ENCODE assay signal across 19 cellular contexts in genomic region chr10:52900564-52900963, GRCh38.
DNase-seq lines count a peak whose midpoint lies in the region; ATAC-seq and TF ChIP-seq lines count a peak whose summit lies in the region.
"Had no signal": no experiment of that assay in that cellular context is flagged by ENCODE, and none has a peak within 500 bp of the region (broad histone marks: within the 10 kb centered on the region; RNA-seq: fewer than 3 reads in every experiment).

No MANE protein-coding gene starts in this region.

- H3K27me3 ChIP-seq in upper lobe of right lung = no peaks in the 10 kb centered on the region

- no peak for TF ChIP-seq CTCF in GM12864 (IDR thresholded peaks at IDR 0.05; ENCODE audit: low read depth, low read length, missing control alignments)
- no peak for TF ChIP-seq CTCF in upper lobe of right lung (IDR thresholded peaks at IDR 0.05)

- H3K27ac ChIP-seq in upper lobe of right lung = no peak overlapping the region

- intact Hi-C loops in upper lobe of right lung (cut with DNase I) = no loop called here

- H3K9me3 ChIP-seq in upper lobe of right lung = no peaks in the 10 kb centered on the region

- H3K4me3 ChIP-seq in GM12864 (ENCODE audit: low read depth, low read length) (no peak overlapping the region), upper lobe of right lung (no peak overlapping the region)

- H3K4me1 ChIP-seq in upper lobe of right lung = no peaks in the 10 kb centered on the region

- no peaks in the 10 kb centered on the region for H3K36me3 ChIP-seq in upper lobe of right lung

- DNase-seq in GM12864 (ENCODE audit: low read depth) (peak; percentile 4), upper lobe of right lung (no peak), OCI-M1 (lab: John Stamatoyannopoulos, UW) (no peak)
- DNase-seq in activated T-cell treated with anti-CD3 and anti-CD28 coated beads, Interleukin-2, amount 50 U/mL, for 1 hour = no peak
- DNase-seq: 8988T; activated CD4-positive, alpha-beta memory T cell treated with anti-CD3 and anti-CD28 coated beads, Interleukin-2, amount 10 ng/mL, durations not matched to agents 7 days and 5 days; endodermal cell; GDM1; immature natural killer cell; KBM-7; NCI-H1436; NCI-H526; stimulated activated CD4-positive, alpha-beta T cell treated with anti-CD3 and anti-CD28 coated beads, Interleukin-12 subunit alpha, Interleukin-12 subunit beta, amount 100 ng/mL, for 4 hours; T-helper 9 cell had no signal

- ATAC-seq in GM19397 (IDR thresholded peaks at IDR 0.05; ENCODE audit: unreplicated experiment) (peak; percentile 66), HG02610 (IDR thresholded peaks at IDR 0.05; ENCODE audit: unreplicated experiment) (peak; percentile 45), HG03432 (IDR thresholded peaks at IDR 0.05; ENCODE audit: unreplicated experiment) (peak; percentile 84), HG03280 (IDR thresholded peaks at IDR 0.05; ENCODE audit: unreplicated experiment) (no peak), upper lobe of right lung (no peak)
- ATAC-seq: Right ventricle myocardium inferior had no signal

Comparison
In these comparisons a context has a peak if more than half of its experiments do, and no peak if none do; other contexts are left out.
1. ATAC-seq: peak in GM19397 (single experiment), HG02610 (single experiment) and HG03432 (single experiment); none in HG03280 (single experiment) and upper lobe of right lung (single experiment).